In the genomic region with DNA sequence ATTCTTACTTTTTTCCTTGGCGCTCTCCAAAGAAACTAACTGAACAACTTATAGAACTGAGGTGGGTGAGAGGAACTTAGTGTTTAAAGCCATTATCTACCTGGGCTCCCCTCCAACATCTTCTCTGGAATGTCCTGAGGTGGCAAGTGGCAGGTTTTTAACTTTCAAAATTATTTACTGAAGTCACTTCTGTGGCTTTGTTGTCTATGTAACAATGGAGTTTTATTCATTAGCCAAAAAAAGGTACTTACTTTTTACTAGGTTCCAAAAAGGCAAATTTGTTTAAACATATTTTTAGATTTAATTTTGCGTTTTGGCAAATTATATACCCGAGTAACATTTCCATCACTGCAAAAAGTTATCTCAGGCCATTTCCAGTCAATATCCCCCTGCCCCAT, we compare ENCODE assay signal across 8 cellular contexts. TPM values are rescaled to one million over a fixed set of nuclear protein-coding genes. Genes with fewer than 3 reads are reported as not detected.
DNase-seq lines count a peak whose midpoint lies in the region; ATAC-seq, FAIRE-seq and TF ChIP-seq lines count a peak whose summit lies in the region.

No MANE protein-coding gene starts in this region.

- H3K9ac ChIP-seq in HUES48 (ENCODE audit: low read depth, low read length): peak overlapping the region; percentile 4; the same call in 1 of the 2 replicates
- peak overlapping the region; percentile 100 for H3K9ac ChIP-seq in GM12878 (ENCODE audit: control insufficient read depth, insufficient read depth, low read length)
- H3K9ac ChIP-seq in mesenchymal stem cell (ENCODE audit: low read length): peak overlapping the region; percentile 97

- DNase-seq in AG10803 (ENCODE audit: low read depth) (no peak), GM12878 (ENCODE audit: low read depth, low spot score) (no peak), mesenchymal stem cell (no peak), ACHN (no peak), NCI-H2196 treated with DMSO at 0.1 percent for 48 hours (lab: John Stamatoyannopoulos, UW; ENCODE audit: unreplicated experiment) (no peak), NCI-H1436 (lab: John Stamatoyannopoulos, UW) (no peak)
- DNase-seq in NK-92 treated with Interleukin-12 subunit alpha and Interleukin-12 subunit beta, amount 100 ng/mL, for 24 hours (lab: John Stamatoyannopoulos, UW): no peak

- H4K20me1 ChIP-seq in GM12878 (ENCODE audit: control insufficient read depth, insufficient read depth): peaks cover 34% of the 10 kb centered on the region

- CTCF ChIA-PET in GM12878 (lab: Yijun Ruan, JAX): interaction anchor here (0.6 kb wide), 1 partner anchor 149 kb away, joined by 3 read pairs; no protein-coding TSS in a partner anchor

- H3K4me2 ChIP-seq in GM12878 (ENCODE audit: control insufficient read depth, insufficient read depth) (peak overlapping the region; percentile 83), mesenchymal stem cell (ENCODE audit: low read length, poor library complexity, severe bottlenecking) (peak overlapping the region; percentile 55)

- H3K4me3 ChIP-seq in AG10803 (ENCODE audit: low read length): peak overlapping the region; percentile 93
- H3K4me3 ChIP-seq in HUES48 (ENCODE audit: low read depth, low read length): peak overlapping the region; percentile 92
- peak overlapping the region; percentile 89 for H3K4me3 ChIP-seq in GM12878
- peak overlapping the region in 1 of 2 experiments; percentile 91 for H3K4me3 ChIP-seq in mesenchymal stem cell (ENCODE audit: insufficient read depth in 1 of 2, low read depth in 1 of 2, low read length in 2 of 2)

- POLR2A ChIA-PET in GM12878 (lab: Charles Lee): interaction anchor here (0.6 to 0.7 kb wide), 4 partner anchors 50 to 688 kb away, joined by 3 to 4 read pairs (median 3); no protein-coding TSS in a partner anchor

- no peak overlapping the region for H2AK5ac ChIP-seq in mesenchymal stem cell (ENCODE audit: low read length, severe bottlenecking)

- no peak overlapping the region for H3K14ac ChIP-seq in mesenchymal stem cell (ENCODE audit: low read length in 2 of 2)

- no peaks in the 10 kb centered on the region for H3K79me1 ChIP-seq in mesenchymal stem cell (replicated peaks; ENCODE audit: low read length, poor library complexity, severe bottlenecking)

- H3K4ac ChIP-seq in mesenchymal stem cell (ENCODE audit: low read depth in 1 of 2, low read length in 2 of 2): no peak overlapping the region

- H3K18ac ChIP-seq in mesenchymal stem cell (ENCODE audit: low read depth in 1 of 2, low read length in 2 of 2): no peak overlapping the region

- FAIRE-seq in GM12878 (lab: Jason Lieb, UNC): no peak

- TF ChIP-seq CTCF in AG10803 (conservative IDR thresholded peaks at IDR 0.05; ENCODE audit: low read length): no peak
- TF ChIP-seq CTCF in GM12878 (IDR thresholded peaks at IDR 0.05 in 2 of 3, conservative IDR thresholded peaks at IDR 0.05 in 1 of 3; ENCODE audit: control insufficient read depth in 2 of 3, extremely low read depth in 1 of 3, insufficient read depth in 1 of 3, low read depth in 3 of 3, low read length in 3 of 3): no peak

- H2AFZ ChIP-seq in GM12878 (ENCODE audit: control insufficient read depth, low read depth, low read length) (no peak overlapping the region), mesenchymal stem cell (ENCODE audit: low read depth, low read length) (no peak overlapping the region)

- H3K27me3 ChIP-seq in HUES48 (ENCODE audit: control insufficient read depth, insufficient read depth, low read length) (no peaks in the 10 kb centered on the region), GM12878 (replicated peaks in 1 of 2; ENCODE audit: control insufficient read depth in 2 of 2, insufficient read depth in 2 of 2, low read length in 1 of 2) (no peaks in the 10 kb centered on the region), mesenchymal stem cell (ENCODE audit: control insufficient read depth in 1 of 2, insufficient read depth in 1 of 2, low read length in 2 of 2) (no peaks in the 10 kb centered on the region)

- no peak overlapping the region for H2BK120ac ChIP-seq in mesenchymal stem cell (ENCODE audit: low read depth, low read length)

- RAD21 ChIA-PET in GM12878 (lab: Charles Lee; ENCODE audit: unreplicated experiment): interaction anchor here (0.6 kb wide), 1 partner anchor 72 kb away, joined by 3 read pairs; no protein-coding TSS in a partner anchor

- no peak for TF ChIP-seq RAD21 in GM12878 (IDR thresholded peaks at IDR 0.05; ENCODE audit: insufficient read depth, low read depth, low read length)

- no peak overlapping the region for H2BK12ac ChIP-seq in mesenchymal stem cell (ENCODE audit: low read length in 2 of 2)

- H3K9me3 ChIP-seq in HUES48 (ENCODE audit: control insufficient read depth, insufficient read depth, low read length) (no peaks in the 10 kb centered on the region), GM12878 (replicated peaks; ENCODE audit: control insufficient read depth, insufficient read depth, low read length) (no peaks in the 10 kb centered on the region; the same call in 2 of the 3 replicates), mesenchymal stem cell (ENCODE audit: control insufficient read depth, low read length) (no peaks in the 10 kb centered on the region)

- intact Hi-C loops in GM12878 (cut with micrococcal nuclease; ENCODE audit: unreplicated experiment): loop anchor here (5.0 kb wide), 1 partner anchor 201 kb away; no protein-coding TSS in a partner anchor

- H3K4me1 ChIP-seq in HUES48 (ENCODE audit: control insufficient read depth, insufficient read depth, low read length) (peaks cover 57% of the 10 kb centered on the region), GM12878 (ENCODE audit: control insufficient read depth, insufficient read depth, low read length) (peaks cover 18% of the 10 kb centered on the region), mesenchymal stem cell (ENCODE audit: control insufficient read depth, insufficient read depth, low read depth, low read length) (peaks cover 34% of the 10 kb centered on the region)

- SMC1A ChIA-PET in GM12878 (lab: Charles Lee; ENCODE audit: uncharacterized antibody, unreplicated experiment): no interaction called here

- H4K8ac ChIP-seq in mesenchymal stem cell (ENCODE audit: low read length): no peak overlapping the region

- no peak overlapping the region for H2BK5ac ChIP-seq in mesenchymal stem cell (ENCODE audit: low read depth, low read length, poor library complexity, severe bottlenecking)

- H4K91ac ChIP-seq in mesenchymal stem cell (ENCODE audit: low read length): no peak overlapping the region

- no peak for ATAC-seq in GM12878

- H3K27ac ChIP-seq in HUES48 (ENCODE audit: low read depth, low read length) (peak overlapping the region; percentile 53), GM12878 (ENCODE audit: control insufficient read depth, insufficient read depth) (peak overlapping the region; percentile 99), mesenchymal stem cell (ENCODE audit: low read length, poor library complexity, severe bottlenecking) (peak overlapping the region; percentile 95)

- WGBS in GM12878 (ENCODE audit: insufficient coverage, insufficient replicate concordance, low lambda C conversion rate, missing lambda C conversion rate): 18% methylated on average over 3 of the region's 3 CpGs
- WGBS in mesenchymal stem cell: 100% methylated on average over 3 of the region's 3 CpGs

- H3K79me2 ChIP-seq in GM12878 (ENCODE audit: control insufficient read depth, insufficient read depth, low read length): peaks cover 87% of the 10 kb centered on the region

- peaks cover 59% of the 10 kb centered on the region for H3K36me3 ChIP-seq in HUES48 (ENCODE audit: control insufficient read depth, insufficient read depth, low read length)
- H3K36me3 ChIP-seq in GM12878 (ENCODE audit: control insufficient read depth in 2 of 2, insufficient read depth in 2 of 2, low read length in 1 of 2): peaks cover 24 to 37% of the 10 kb centered on the region in 2 experiments
- peaks cover 28 to 50% of the 10 kb centered on the region in 2 experiments for H3K36me3 ChIP-seq in mesenchymal stem cell (ENCODE audit: control insufficient read depth in 1 of 2, insufficient read depth in 2 of 2, low read depth in 1 of 2, low read length in 2 of 2)

- in situ Hi-C loops in GM12878 (cut with MboI): no loop called here
- in situ Hi-C loops in ACHN (cut with HindIII; ENCODE audit: low pct_ligation_motif_present, low pct_unique_long_range_greater_than_20kb, low sequenced_read_pairs): no loop called here

- no peak overlapping the region for H3K23ac ChIP-seq in mesenchymal stem cell (ENCODE audit: low read length in 2 of 2)

- TSS peak; percentile 50 for BruUV-seq in GM12878 (replicated peaks; lab: Mats Ljungman, UMichigan)

- no peak for TF ChIP-seq EP300 in GM12878 (IDR thresholded peaks at IDR 0.05; ENCODE audit: borderline replicate concordance in 1 of 2, control insufficient read depth in 1 of 2, low read depth in 2 of 2, low read length in 2 of 2)

- no peak for TF ChIP-seq POLR2A in GM12878 (IDR thresholded peaks at IDR 0.05; ENCODE audit: low read depth, low read length)

- H2BK15ac ChIP-seq in mesenchymal stem cell (ENCODE audit: low read depth, poor library complexity, severe bottlenecking): no peak overlapping the region

RNA-seq across cellular contexts. Expression of gene ENO1, which starts 2.4 kb away (rescaled TPM):
- total RNA-seq in GM12878 (2013; cell fraction: nucleolus; rRNA removed): 1,080 and 1,100 TPM in 2 replicates
- total RNA-seq in GM12878 (2014; rRNA removed) (2,091 and 2,104 TPM in 2 replicates), GM12878 (2014; rRNA removed; fragmentation: Illumina TruSeq; extraction: Trizol) (1,863 and 1,937 TPM in 2 replicates), GM12878 (2021) (1,850 and 1,883 TPM in 2 replicates)
- polyA plus RNA-seq in GM12878 (2011; ENCODE audit: low read depth): 1,510 TPM
- polyA plus RNA-seq in GM12878 (2011; rRNA removed) (3,232 and 3,745 TPM in 2 replicates), GM12878 (2014; fragmentation: Illumina TruSeq; extraction: Trizol) (1,358 and 1,983 TPM in 2 replicates), GM12878 (2014; fragmentation: Nextera tagmentation; extraction: Ambion mirVana) (1,000 to 10,000 TPM; 3,300 to 4,219 TPM), GM12878 (2014; rRNA removed) (1,935 and 1,951 TPM in 2 replicates), GM12878 (2016; fragmentation: Nextera tagmentation; extraction: Ambion mirVana) (1,000 to 10,000 TPM; 2,558 to 2,669 TPM)
- polyA plus RNA-seq in GM12878 (2011; cell fraction: cytosol; rRNA removed): 3,954 and 4,686 TPM in 2 replicates
- 2,823 and 3,284 TPM in 2 replicates for polyA plus RNA-seq in GM12878 (2011; cell fraction: nucleus; rRNA removed)
- 2,617 and 3,014 TPM in 2 replicates for polyA plus RNA-seq in GM12878 (2012)
- polyA minus RNA-seq in GM12878 (2011; rRNA and poly(A)+ RNA removed): 3,220 and 5,413 TPM in 2 replicates
- polyA minus RNA-seq in GM12878 (2011; cell fraction: cytosol; rRNA and poly(A)+ RNA removed): 1,559 and 1,564 TPM in 2 replicates
- 601 and 693 TPM in 2 replicates for polyA minus RNA-seq in GM12878 (2011; cell fraction: nucleus; rRNA and poly(A)+ RNA removed)
- polyA plus RNA-seq in mesenchymal stem cell (2013, experiment 1 of 2): 762 TPM
- 753 TPM for polyA plus RNA-seq in mesenchymal stem cell (2013, experiment 2 of 2)

RNA-seq across cellular contexts. Expression of gene RERE, which starts 58.7 kb away (rescaled TPM):
- 221 and 235 TPM in 2 replicates for total RNA-seq in GM12878 (2013; cell fraction: nucleolus; rRNA removed)
- total RNA-seq in GM12878 (2014; rRNA removed) (27.6 and 41.7 TPM in 2 replicates), GM12878 (2014; rRNA removed; fragmentation: Illumina TruSeq; extraction: Trizol) (14.6 and 20.3 TPM in 2 replicates), GM12878 (2021) (58.9 and 60.5 TPM in 2 replicates)
- polyA plus RNA-seq in GM12878 (2011; ENCODE audit: low read depth): 14.5 TPM
- polyA plus RNA-seq in GM12878 (2011; rRNA removed) (7.0 and 8.9 TPM in 2 replicates), GM12878 (2014; fragmentation: Illumina TruSeq; extraction: Trizol) (21.2 and 25.3 TPM in 2 replicates), GM12878 (2014; fragmentation: Nextera tagmentation; extraction: Ambion mirVana) (1 to 10 TPM; 5.2 to 5.9 TPM), GM12878 (2014; rRNA removed) (20.9 and 23.0 TPM in 2 replicates), GM12878 (2016; fragmentation: Nextera tagmentation; extraction: Ambion mirVana) (10 to 100 TPM; 15.8 to 20.2 TPM)
- polyA plus RNA-seq in GM12878 (2011; cell fraction: cytosol; rRNA removed): 6.9 and 8.9 TPM in 2 replicates
- polyA plus RNA-seq in GM12878 (2011; cell fraction: nucleus; rRNA removed): 35.2 and 62.7 TPM in 2 replicates
- 21.5 and 24.0 TPM in 2 replicates for polyA plus RNA-seq in GM12878 (2012)
- 76.2 and 90.7 TPM in 2 replicates for polyA minus RNA-seq in GM12878 (2011; rRNA and poly(A)+ RNA removed)
- polyA minus RNA-seq in GM12878 (2011; cell fraction: cytosol; rRNA and poly(A)+ RNA removed): 35.8 and 43.2 TPM in 2 replicates
- 57.2 and 65.5 TPM in 2 replicates for polyA minus RNA-seq in GM12878 (2011; cell fraction: nucleus; rRNA and poly(A)+ RNA removed)
- polyA plus RNA-seq in mesenchymal stem cell (2013, experiment 1 of 2): 59.5 TPM
- polyA plus RNA-seq in mesenchymal stem cell (2013, experiment 2 of 2): 53.5 TPM

Comparison
In these comparisons a context has a peak if more than half of its experiments do, and no peak if none do; other contexts are left out.
1. H3K9ac ChIP-seq: peak in every context shown above with its lines; median percentile 100 in GM12878; 97 in mesenchymal stem cell; 4 in HUES48.